In the genomic region with DNA sequence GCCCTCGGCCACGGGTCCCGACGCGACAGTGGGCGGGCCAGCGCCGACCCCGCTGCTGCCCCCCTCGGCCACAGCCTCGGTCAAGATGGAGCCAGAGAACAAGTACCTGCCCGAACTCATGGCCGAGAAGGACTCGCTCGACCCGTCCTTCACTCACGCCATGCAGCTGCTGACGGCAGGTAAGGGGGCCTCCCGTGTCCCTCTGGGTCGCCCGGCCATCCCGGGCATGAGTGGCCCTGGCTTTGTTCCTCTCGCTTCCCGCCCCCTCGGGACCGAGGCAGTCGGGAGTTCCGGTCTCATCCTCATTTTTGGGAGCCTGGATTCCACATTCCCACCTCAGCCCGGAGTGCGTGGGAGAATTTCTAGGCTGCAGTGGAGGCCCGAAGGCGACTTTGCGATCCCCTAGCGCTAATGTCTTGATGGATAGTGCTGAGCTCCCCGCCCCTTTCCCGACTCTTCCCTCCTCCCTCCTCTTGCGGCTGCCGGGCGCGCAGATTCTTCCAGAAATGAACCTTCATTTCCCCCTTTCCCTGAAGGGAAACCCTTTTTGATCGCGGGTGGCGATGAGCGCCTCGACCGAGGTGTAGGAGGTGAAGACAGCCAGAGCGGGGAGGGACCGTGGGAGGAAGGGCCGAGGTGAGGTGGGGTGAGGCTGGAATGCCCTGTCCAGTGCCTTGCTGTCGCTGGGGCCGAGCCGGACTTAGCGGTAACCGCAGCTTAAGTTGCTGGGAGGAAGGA, we compare ENCODE assay signal across 8 cellular contexts. TPM values are rescaled to one million over a fixed set of nuclear protein-coding genes. Genes with fewer than 3 reads are reported as not detected.
A peak's percentile ranks its signal among the peaks of the same experiment; 100 is the strongest.
DNase-seq lines count a peak whose midpoint lies in the region; ATAC-seq and TF ChIP-seq lines count a peak whose summit lies in the region.

No MANE protein-coding gene starts in this region.

- H3K4me1 Mint-ChIP-seq in activated CD8-positive, alpha-beta memory T cell treated with anti-CD3 and anti-CD28 coated beads, Interleukin-2, amount 10 ng/mL, durations not matched to agents 7 days and 5 days = peaks cover 33% of the 10 kb centered on the region

- peak overlapping the region; percentile 94 for H3K27ac ChIP-seq in epithelial cell of prostate

- H3K27me3 ChIP-seq in mononuclear cell (ENCODE audit: insufficient read depth, low read length) = no peaks in the 10 kb centered on the region

- DNase-seq in DMS153 treated with DMSO at 0.1 percent for 48 hours (lab: John Stamatoyannopoulos, UW; ENCODE audit: unreplicated experiment) (peak; percentile 32), DMS153 (lab: John Stamatoyannopoulos, UW) (no peak), HFF-Myc (ENCODE audit: extremely low read depth, low read depth) (no peak), NB4 (ENCODE audit: low read depth) (peak; percentile 58), epithelial cell of prostate (ENCODE audit: low read depth, low spot score) (no peak)
- peak; percentile 66 for DNase-seq in activated CD8-positive, alpha-beta memory T cell treated with anti-CD3 and anti-CD28 coated beads, Interleukin-2, amount 10 ng/mL, durations not matched to agents 7 days and 5 days
- peak; percentile 2 to 12 for DNase-seq in stimulated activated CD8-positive, alpha-beta memory T cell treated with anti-CD3 and anti-CD28 coated beads, Interleukin-7, amount 100 ng/mL, for 4 hours (ENCODE audit: low read depth in 2 of 2)

- H3K4me1 ChIP-seq in mononuclear cell (ENCODE audit: insufficient read depth, low read length) = peaks cover 40% of the 10 kb centered on the region

- no peak for TF ChIP-seq POLR2A in NB4 (IDR thresholded peaks at IDR 0.05; ENCODE audit: extremely low read depth, insufficient read length)

- no peaks in the 10 kb centered on the region for H3K9me3 ChIP-seq in mononuclear cell (ENCODE audit: low read depth, low read length)

- CTCF ChIA-PET in activated CD8-positive, alpha-beta memory T cell treated with anti-CD3 and anti-CD28 coated beads, Interleukin-2, amount 10 ng/mL, durations not matched to agents 7 days and 5 days (lab: Charles Lee) = interaction anchor here (1.3 to 5.4 kb wide), 4 partner anchors 9 to 72 kb away, joined by 4 to 37 read pairs (median 8); no protein-coding TSS in a partner anchor

- H3K4me3 Mint-ChIP-seq in activated CD8-positive, alpha-beta memory T cell treated with anti-CD3 and anti-CD28 coated beads, Interleukin-2, amount 10 ng/mL, durations not matched to agents 7 days and 5 days = peak overlapping the region; percentile 98

- H3K27me3 Mint-ChIP-seq in activated CD8-positive, alpha-beta memory T cell treated with anti-CD3 and anti-CD28 coated beads, Interleukin-2, amount 10 ng/mL, durations not matched to agents 7 days and 5 days = no peaks in the 10 kb centered on the region

- peak overlapping the region; percentile 94 for H3K27ac Mint-ChIP-seq in activated CD8-positive, alpha-beta memory T cell treated with anti-CD3 and anti-CD28 coated beads, Interleukin-2, amount 10 ng/mL, durations not matched to agents 7 days and 5 days

- no peak for TF ChIP-seq CTCF in HFF-Myc (IDR thresholded peaks at IDR 0.05; ENCODE audit: low read depth, low read length, missing control alignments)
- TF ChIP-seq CTCF in NB4 (IDR thresholded peaks at IDR 0.05; ENCODE audit: low read depth, low read length) = no peak

- peak overlapping the region; percentile 92 for H3K4me3 ChIP-seq in HFF-Myc (replicated peaks; ENCODE audit: low read depth, low read length)
- H3K4me3 ChIP-seq in NB4 (ENCODE audit: low read depth, low read length) = peak overlapping the region; percentile 91
- peak overlapping the region; percentile 96 for H3K4me3 ChIP-seq in mononuclear cell (ENCODE audit: low read length)

- ATAC-seq in activated CD8-positive, alpha-beta memory T cell treated with anti-CD3 and anti-CD28 coated beads, Interleukin-2, amount 10 ng/mL, durations not matched to agents 7 days and 5 days = peak; percentile 13

- H3K9me3 Mint-ChIP-seq in activated CD8-positive, alpha-beta memory T cell treated with anti-CD3 and anti-CD28 coated beads, Interleukin-2, amount 10 ng/mL, durations not matched to agents 7 days and 5 days (ENCODE audit: low read depth) = no peaks in the 10 kb centered on the region

- H3K36me3 Mint-ChIP-seq in activated CD8-positive, alpha-beta memory T cell treated with anti-CD3 and anti-CD28 coated beads, Interleukin-2, amount 10 ng/mL, durations not matched to agents 7 days and 5 days = peaks cover 25% of the 10 kb centered on the region

RNA-seq across cellular contexts. Expression of a gene that starts 0.7 kb away (rescaled TPM):
- total RNA-seq in activated CD8-positive, alpha-beta memory T cell treated with anti-CD3 and anti-CD28 coated beads, Interleukin-2, amount 10 ng/mL, durations not matched to agents 7 days and 5 days = 100 to 1,000 TPM; 166 to 183 TPM
- 54.7 TPM for total RNA-seq in mononuclear cell

RNA-seq across cellular contexts. Expression of a gene that starts 58.4 kb away (rescaled TPM):
- total RNA-seq in activated CD8-positive, alpha-beta memory T cell treated with anti-CD3 and anti-CD28 coated beads, Interleukin-2, amount 10 ng/mL, durations not matched to agents 7 days and 5 days = 10 to 100 TPM; 27.3 to 30.0 TPM
- 2.9 TPM for total RNA-seq in mononuclear cell

Comparison
In these comparisons a context has a peak if more than half of its experiments do, and no peak if none do; other contexts are left out.
1. DNase-seq: peak in DMS153 treated with DMSO at 0.1 percent for 48 hours (single experiment), NB4 (single experiment), activated CD8-positive, alpha-beta memory T cell treated with anti-CD3 and anti-CD28 coated beads, Interleukin-2, amount 10 ng/mL, durations not matched to agents 7 days and 5 days (single experiment) and stimulated activated CD8-positive, alpha-beta memory T cell treated with anti-CD3 and anti-CD28 coated beads, Interleukin-7, amount 100 ng/mL, for 4 hours (2 of 2); none in DMS153 (single experiment), HFF-Myc (single experiment) and epithelial cell of prostate (single experiment).
2. Peak in every context shown above with its lines, with median percentiles within 50 percentile points of each other: H3K4me3 ChIP-seq.